ENCODE assay signal across 12 cellular contexts in the genomic region with DNA sequence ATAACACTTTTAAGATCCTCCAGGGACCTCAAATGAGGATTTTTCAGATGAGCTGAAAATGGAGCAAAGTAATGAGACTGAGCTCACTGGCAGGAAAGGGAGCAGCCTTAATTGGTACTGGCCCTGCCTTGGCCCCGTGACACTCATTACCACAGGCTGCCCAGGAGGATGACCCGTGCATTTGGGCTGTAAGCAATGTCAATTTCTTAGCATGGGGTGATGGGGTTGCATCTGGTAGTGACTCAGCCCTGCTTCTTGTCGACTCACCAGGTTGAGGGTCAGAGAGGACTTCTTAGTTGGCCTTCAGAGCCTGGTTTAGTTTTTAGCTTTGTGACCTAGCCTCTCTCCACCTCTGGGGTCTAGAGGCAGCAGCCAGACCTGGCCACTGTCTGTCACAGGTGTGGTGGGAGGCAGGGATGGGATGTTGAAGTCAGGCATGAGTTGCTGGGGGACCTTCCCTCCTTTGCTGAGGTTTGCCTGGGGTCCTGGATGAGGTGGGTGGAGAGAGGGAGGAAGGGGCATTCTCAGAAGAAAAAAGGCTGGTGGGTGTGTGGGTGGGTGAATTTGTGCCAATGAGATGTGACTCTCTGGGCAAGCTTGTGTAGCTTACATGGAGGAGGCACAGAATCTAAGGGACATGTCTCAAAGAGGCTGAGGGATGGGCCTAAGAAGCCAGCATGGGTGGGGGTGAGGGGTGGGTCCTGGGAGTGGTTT. TPM values are rescaled to one million over a fixed set of nuclear protein-coding genes. Genes with fewer than 3 reads are reported as not detected.
DNase-seq lines count a peak whose midpoint lies in the region; TF ChIP-seq lines count a peak whose summit lies in the region.
"Had no signal": no experiment of that assay in that cellular context is flagged by ENCODE, and none has a peak within 500 bp of the region (broad histone marks: within the 10 kb centered on the region; RNA-seq: fewer than 3 reads in every experiment).

No MANE protein-coding gene starts in this region.

- peak; percentile 89 for DNase-seq in GOT3 (lab: John Stamatoyannopoulos, UW)
- DNase-seq in RKO (ENCODE audit: low spot score) = peak; percentile 83
- DNase-seq in fibroblast of the conjunctiva (ENCODE audit: low read depth) = peak; percentile 74
- peak; percentile 39 to 58 for DNase-seq in tibial nerve (ENCODE audit: low spot score in 2 of 2)
- no peak for DNase-seq in activated T-helper 1 cell treated with anti-CD3 and anti-CD28 coated beads, Interleukin-12 subunit alpha, Interleukin-12 subunit beta, Interleukin-2, Interleukin-4 antibody, amounts not matched to agents 30 ng/mL and 10 ng/mL and 1 ng/mL, durations not matched to agents 14 hours and 24 hours and 36 hours (ENCODE audit: low spot score)
- no peak for DNase-seq in stimulated activated CD8-positive, alpha-beta memory T cell treated with anti-CD3 and anti-CD28 coated beads, Interleukin-4, amount 100 ng/mL, for 48 hours
- DNase-seq in tibial artery = no peak
- DNase-seq: activated CD4-positive, alpha-beta T cell treated with anti-CD3 and anti-CD28 coated beads, Interleukin-2, amount 10 ng/mL, durations not matched to agents 7 days and 5 days; MM.1S; NCI-H446 treated with DMSO at 0.1 percent for 48 hours had no signal

- no peak for TF ChIP-seq CTCF in tibial nerve (IDR thresholded peaks at IDR 0.05)
- TF ChIP-seq CTCF in tibial artery (IDR thresholded peaks at IDR 0.05) = no peak

- H3K9me3 ChIP-seq in tibial nerve = no peaks in the 10 kb centered on the region
- H3K9me3 ChIP-seq in tibial artery = no peaks in the 10 kb centered on the region

- H3K36me3 ChIP-seq in tibial nerve (no peaks in the 10 kb centered on the region), tibial artery (no peaks in the 10 kb centered on the region)

- no peak overlapping the region for H3K4me3 Mint-ChIP-seq in activated T-helper 1 cell treated with anti-CD3 and anti-CD28 coated beads, Interleukin-12 subunit alpha, Interleukin-12 subunit beta, Interleukin-2, Interleukin-4 antibody, amounts not matched to agents 30 ng/mL and 10 ng/mL and 1 ng/mL, durations not matched to agents 14 hours and 24 hours and 36 hours
- H3K4me3 Mint-ChIP-seq: activated CD4-positive, alpha-beta T cell treated with anti-CD3 and anti-CD28 coated beads, Interleukin-2, amount 10 ng/mL, durations not matched to agents 7 days and 5 days; activated naive CD8-positive, alpha-beta T cell had no signal

- peak overlapping the region in 2 of 4 donors; percentile 69 to 78 for H3K27ac ChIP-seq in tibial nerve
- H3K27ac ChIP-seq in tibial artery = no peak overlapping the region
- H3K27ac ChIP-seq: SK-N-MC had no signal

- WGBS in tibial nerve, 2 donors = 37 to 42% methylated on average over 3 of the region's 3 CpGs

- H3K36me3 Mint-ChIP-seq in activated T-helper 1 cell treated with anti-CD3 and anti-CD28 coated beads, Interleukin-12 subunit alpha, Interleukin-12 subunit beta, Interleukin-2, Interleukin-4 antibody, amounts not matched to agents 30 ng/mL and 10 ng/mL and 1 ng/mL, durations not matched to agents 14 hours and 24 hours and 36 hours (ENCODE audit: low read depth) = no peaks in the 10 kb centered on the region
- H3K36me3 Mint-ChIP-seq: activated naive CD8-positive, alpha-beta T cell had no signal

- H3K27me3 Mint-ChIP-seq in activated T-helper 1 cell treated with anti-CD3 and anti-CD28 coated beads, Interleukin-12 subunit alpha, Interleukin-12 subunit beta, Interleukin-2, Interleukin-4 antibody, amounts not matched to agents 30 ng/mL and 10 ng/mL and 1 ng/mL, durations not matched to agents 14 hours and 24 hours and 36 hours (ENCODE audit: insufficient read depth) = peaks cover 2% of the 10 kb centered on the region
- H3K27me3 Mint-ChIP-seq: activated CD4-positive, alpha-beta T cell treated with anti-CD3 and anti-CD28 coated beads, Interleukin-2, amount 10 ng/mL, durations not matched to agents 7 days and 5 days; activated naive CD8-positive, alpha-beta T cell had no signal

- intact Hi-C loops in activated T-helper 1 cell treated with anti-CD3 and anti-CD28 coated beads, Interleukin-12 subunit alpha, Interleukin-12 subunit beta, Interleukin-2, Interleukin-4 antibody, amounts not matched to agents 30 ng/mL and 10 ng/mL and 1 ng/mL, durations not matched to agents 14 hours and 24 hours and 36 hours (cut with micrococcal nuclease) = no loop called here
- intact Hi-C loops in tibial artery (cut with DNase I; ENCODE audit: low total_unique reads) = no loop called here

- no peak for TF ChIP-seq POLR2A in tibial nerve (IDR thresholded peaks at IDR 0.05)

- peaks cover 0 to 29% (median 3%) of the 10 kb centered on the region in 4 donors for H3K4me1 ChIP-seq in tibial nerve
- H3K4me1 ChIP-seq in tibial artery = peaks cover 0 to 8% (median 0%) of the 10 kb centered on the region in 4 donors

- no peaks in the 10 kb centered on the region for H3K9me3 Mint-ChIP-seq in activated T-helper 1 cell treated with anti-CD3 and anti-CD28 coated beads, Interleukin-12 subunit alpha, Interleukin-12 subunit beta, Interleukin-2, Interleukin-4 antibody, amounts not matched to agents 30 ng/mL and 10 ng/mL and 1 ng/mL, durations not matched to agents 14 hours and 24 hours and 36 hours
- H3K9me3 Mint-ChIP-seq: activated CD4-positive, alpha-beta T cell treated with anti-CD3 and anti-CD28 coated beads, Interleukin-2, amount 10 ng/mL, durations not matched to agents 7 days and 5 days had no signal

- no peak overlapping the region for H3K27ac Mint-ChIP-seq in activated T-helper 1 cell treated with anti-CD3 and anti-CD28 coated beads, Interleukin-12 subunit alpha, Interleukin-12 subunit beta, Interleukin-2, Interleukin-4 antibody, amounts not matched to agents 30 ng/mL and 10 ng/mL and 1 ng/mL, durations not matched to agents 14 hours and 24 hours and 36 hours
- H3K27ac Mint-ChIP-seq: activated CD4-positive, alpha-beta T cell treated with anti-CD3 and anti-CD28 coated beads, Interleukin-2, amount 10 ng/mL, durations not matched to agents 7 days and 5 days; activated naive CD8-positive, alpha-beta T cell had no signal

- peak in 1 of 2 donors; percentile 45 for TF ChIP-seq EP300 in tibial nerve (IDR thresholded peaks at IDR 0.05)

- H3K4me3 ChIP-seq in tibial nerve = no peak overlapping the region
- no peak overlapping the region for H3K4me3 ChIP-seq in tibial artery
- H3K4me3 ChIP-seq: SK-N-MC had no signal

- H3K4me1 Mint-ChIP-seq in activated T-helper 1 cell treated with anti-CD3 and anti-CD28 coated beads, Interleukin-12 subunit alpha, Interleukin-12 subunit beta, Interleukin-2, Interleukin-4 antibody, amounts not matched to agents 30 ng/mL and 10 ng/mL and 1 ng/mL, durations not matched to agents 14 hours and 24 hours and 36 hours (ENCODE audit: low read depth) = no peaks in the 10 kb centered on the region
- H3K4me1 Mint-ChIP-seq: activated CD4-positive, alpha-beta T cell treated with anti-CD3 and anti-CD28 coated beads, Interleukin-2, amount 10 ng/mL, durations not matched to agents 7 days and 5 days had no signal

- no peaks in the 10 kb centered on the region for H3K27me3 ChIP-seq in tibial nerve
- H3K27me3 ChIP-seq in tibial artery = no peaks in the 10 kb centered on the region

RNA-seq across cellular contexts. Expression of gene EPB41L1, which starts 25.9 kb away (rescaled TPM):
- 10 to 100 TPM; 19.9 to 55.3 (median 30.8) TPM for total RNA-seq in tibial nerve
- 0.23 TPM in 1 of 2 replicates, not detected in the other for total RNA-seq in activated T-helper 1 cell treated with anti-CD3 and anti-CD28 coated beads, Interleukin-12 subunit alpha, Interleukin-12 subunit beta, Interleukin-2, Interleukin-4 antibody, amounts not matched to agents 30 ng/mL and 10 ng/mL and 1 ng/mL, durations not matched to agents 14 hours and 24 hours and 36 hours

Comparison
In these comparisons a context has a peak if more than half of its experiments do, and no peak if none do; other contexts are left out.
1. DNase-seq: peak in GOT3 (single experiment), RKO (single experiment), fibroblast of the conjunctiva (single experiment) and tibial nerve (2 of 2); none in activated T-helper 1 cell treated with anti-CD3 and anti-CD28 coated beads, Interleukin-12 subunit alpha, Interleukin-12 subunit beta, Interleukin-2, Interleukin-4 antibody, amounts not matched to agents 30 ng/mL and 10 ng/mL and 1 ng/mL, durations not matched to agents 14 hours and 24 hours and 36 hours (single experiment), stimulated activated CD8-positive, alpha-beta memory T cell treated with anti-CD3 and anti-CD28 coated beads, Interleukin-4, amount 100 ng/mL, for 48 hours (single experiment) and tibial artery (0 of 2).
2. RNA of gene EPB41L1, which starts 25.9 kb away (total RNA-seq): 19.9 to 55.3 TPM in tibial nerve; 0.23 TPM in activated T-helper 1 cell treated with anti-CD3 and anti-CD28 coated beads, Interleukin-12 subunit alpha, Interleukin-12 subunit beta, Interleukin-2, Interleukin-4 antibody, amounts not matched to agents 30 ng/mL and 10 ng/mL and 1 ng/mL, durations not matched to agents 14 hours and 24 hours and 36 hours; every median in the first group is over 10 times any median in the second.